19 cellular contexts compared by ENCODE assay signal in genomic region chr5:140641716-140642115, GRCh38. TPM values are rescaled to one million over a fixed set of nuclear protein-coding genes. Genes with fewer than 3 reads are reported as not detected.
"Had no signal": no experiment of that assay in that cellular context is flagged by ENCODE, and none has a peak within 500 bp of the region (broad histone marks: within the 10 kb centered on the region; RNA-seq: fewer than 3 reads in every experiment).

No MANE protein-coding gene starts in this region.

- H3K27ac ChIP-seq: brain microvascular endothelial cell, epithelial cell of prostate, spleen, testis, upper lobe of right lung had no signal

- H3K9me3 ChIP-seq: spleen, stomach, testis, upper lobe of right lung had no signal

- H3K27ac Mint-ChIP-seq: activated naive CD8-positive, alpha-beta T cell treated with anti-CD3 and anti-CD28 coated beads, Interleukin-2, amount 10 ng/mL, durations not matched to agents 7 days and 5 days had no signal

- H3K4me3 ChIP-seq: spleen, stomach, testis, upper lobe of right lung had no signal

- H3K4me3 Mint-ChIP-seq: activated naive CD8-positive, alpha-beta T cell treated with anti-CD3 and anti-CD28 coated beads, Interleukin-2, amount 10 ng/mL, durations not matched to agents 7 days and 5 days; natural killer cell had no signal

- H3K9me3 Mint-ChIP-seq: activated naive CD8-positive, alpha-beta T cell treated with anti-CD3 and anti-CD28 coated beads, Interleukin-2, amount 10 ng/mL, durations not matched to agents 7 days and 5 days; natural killer cell had no signal

- ATAC-seq: left ventricle myocardium superior, natural killer cell, sciatic nerve, upper lobe of right lung had no signal

- DNase-seq: activated CD4-positive, CD25-positive, alpha-beta regulatory T cell treated with anti-CD3 and anti-CD28 coated beads, Interleukin-2, amount 50 U/mL, for 72 hours; activated effector memory CD4-positive, alpha-beta T cell treated with anti-CD3 and anti-CD28 coated beads, Interleukin-2, amount 50 U/mL, for 16 hours; activated naive CD8-positive, alpha-beta T cell treated with anti-CD3 and anti-CD28 coated beads, Interleukin-2, amount 10 ng/mL, durations not matched to agents 7 days and 5 days; activated T-cell treated with anti-CD3 and anti-CD28 coated beads, Interleukin-2, amount 50 U/mL, for 1 hour; anterior cingulate cortex; brain microvascular endothelial cell; foreskin melanocyte; kidney glomerular epithelial cell; left ventricle myocardium superior; mesenchymal stem cell; natural killer cell; spleen; stomach; T1000; testis; upper lobe of right lung had no signal

- H3K27me3 ChIP-seq: brain microvascular endothelial cell, spleen, stomach, testis, upper lobe of right lung had no signal

- H3K36me3 Mint-ChIP-seq: natural killer cell had no signal

RNA-seq across cellular contexts. Expression of gene CD14, which starts 8.7 kb away (rescaled TPM):
- total RNA-seq: osteocyte had no signal
